Comparison of ENCODE assay signal across 9 cellular contexts in the genomic region with DNA sequence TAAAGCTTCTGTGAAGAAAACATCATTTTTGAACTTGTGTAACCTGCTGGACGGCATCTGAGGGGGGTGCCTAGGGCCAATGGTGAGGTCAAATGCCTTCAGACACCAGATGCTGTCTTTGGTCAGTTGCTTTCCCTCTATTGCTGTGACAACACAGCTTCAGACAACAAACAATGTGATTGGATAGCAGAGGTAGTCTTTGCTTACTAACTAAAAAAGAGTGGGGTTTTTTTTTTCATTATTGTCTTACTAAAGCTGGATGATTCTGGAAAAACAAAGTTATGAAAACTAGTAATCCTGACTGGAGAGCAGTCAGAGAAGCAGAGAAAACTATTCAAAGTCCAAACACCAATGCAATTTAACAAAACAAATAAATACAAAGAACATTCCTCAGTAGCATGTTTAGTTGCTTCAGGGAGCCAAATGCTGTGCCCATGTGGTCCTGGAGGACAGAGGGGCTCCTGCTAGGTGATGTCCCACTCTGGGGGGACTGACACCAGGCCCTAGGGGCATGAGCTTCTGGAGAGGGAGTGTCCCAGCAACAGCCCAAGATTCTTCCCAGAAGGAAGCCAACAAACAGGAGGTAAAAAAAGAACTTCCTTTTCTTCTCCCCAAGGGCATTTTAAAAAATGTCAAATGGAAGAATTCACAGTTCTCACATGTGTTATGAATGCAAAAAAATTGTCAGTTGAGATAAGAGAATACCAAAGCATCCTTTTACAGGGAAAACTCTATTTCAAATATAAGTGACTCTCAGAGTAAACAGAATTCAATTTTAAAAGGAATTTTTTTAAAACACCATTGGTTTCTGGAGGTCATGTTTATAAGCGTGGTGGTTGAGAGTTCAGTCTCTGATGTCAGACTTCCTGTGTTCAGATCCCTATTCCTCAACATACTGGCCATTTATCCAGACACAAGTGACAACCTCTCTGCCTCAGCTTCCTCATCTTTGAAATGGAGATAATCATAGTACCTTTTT.
DNase-seq lines count a peak whose midpoint lies in the region; ATAC-seq, FAIRE-seq and TF ChIP-seq lines count a peak whose summit lies in the region.
"Had no signal": no experiment of that assay in that cellular context is flagged by ENCODE, and none has a peak within 500 bp of the region (broad histone marks: within the 10 kb centered on the region; RNA-seq: fewer than 3 reads in every experiment).

No MANE protein-coding gene starts in this region.

- no peaks in the 10 kb centered on the region for H3K4me1 ChIP-seq in smooth muscle cell (ENCODE audit: low read depth)

- 72% methylated on average over 2 of the region's 2 CpGs for WGBS in smooth muscle cell (ENCODE audit: low lambda C conversion rate)

- no peak overlapping the region for H3K4me3 Mint-ChIP-seq in activated naive CD8-positive, alpha-beta T cell treated with anti-CD3 and anti-CD28 coated beads, Interleukin-2, amount 10 ng/mL, durations not matched to agents 7 days and 5 days

- no peaks in the 10 kb centered on the region for H3K27me3 ChIP-seq in smooth muscle cell (ENCODE audit: low read depth)

- peaks cover 10% of the 10 kb centered on the region for H3K4me1 Mint-ChIP-seq in activated naive CD8-positive, alpha-beta T cell treated with anti-CD3 and anti-CD28 coated beads, Interleukin-2, amount 10 ng/mL, durations not matched to agents 7 days and 5 days

- peak overlapping the region; percentile 81 for H3K27ac ChIP-seq in smooth muscle cell (ENCODE audit: low read depth)

- TF ChIP-seq CTCF in smooth muscle cell (IDR thresholded peaks at IDR 0.05; ENCODE audit: borderline replicate concordance, insufficient read depth, poor library complexity, severe bottlenecking), result no peak

- H3K27me3 Mint-ChIP-seq in activated naive CD8-positive, alpha-beta T cell treated with anti-CD3 and anti-CD28 coated beads, Interleukin-2, amount 10 ng/mL, durations not matched to agents 7 days and 5 days, result no peaks in the 10 kb centered on the region

- POLR2A ChIA-PET in activated naive CD8-positive, alpha-beta T cell treated with anti-CD3 and anti-CD28 coated beads, Interleukin-2, amount 10 ng/mL, durations not matched to agents 7 days and 5 days (lab: Charles Lee), result no interaction called here

- H3K9me3 Mint-ChIP-seq in activated naive CD8-positive, alpha-beta T cell treated with anti-CD3 and anti-CD28 coated beads, Interleukin-2, amount 10 ng/mL, durations not matched to agents 7 days and 5 days, result no peaks in the 10 kb centered on the region

- peaks cover 17% of the 10 kb centered on the region for H3K36me3 Mint-ChIP-seq in activated naive CD8-positive, alpha-beta T cell treated with anti-CD3 and anti-CD28 coated beads, Interleukin-2, amount 10 ng/mL, durations not matched to agents 7 days and 5 days

- H3K79me2 ChIP-seq in smooth muscle cell (ENCODE audit: low read depth), result no peaks in the 10 kb centered on the region

- H2AFZ ChIP-seq in smooth muscle cell (ENCODE audit: low read depth), result peak overlapping the region; percentile 59

- no peak for ATAC-seq in activated naive CD8-positive, alpha-beta T cell treated with anti-CD3 and anti-CD28 coated beads, Interleukin-2, amount 10 ng/mL, durations not matched to agents 7 days and 5 days (ENCODE audit: low read depth)
- ATAC-seq in GM21737 (IDR thresholded peaks at IDR 0.05; ENCODE audit: unreplicated experiment), result no peak
- no peak for ATAC-seq in GM18858 (IDR thresholded peaks at IDR 0.05; ENCODE audit: unreplicated experiment)

- H3K9me3 ChIP-seq in smooth muscle cell (replicated peaks; ENCODE audit: low read depth), result no peaks in the 10 kb centered on the region

- FAIRE-seq in HTR-8/SVneo (lab: Jason Lieb, UNC), result no peak

- no peak overlapping the region for H3K4me3 ChIP-seq in smooth muscle cell

- no peaks in the 10 kb centered on the region for H3F3A ChIP-seq in smooth muscle cell (ENCODE audit: low read depth)

- peak; percentile 73 for DNase-seq in GM04503 (ENCODE audit: low read depth)
- no peak for DNase-seq in activated naive CD8-positive, alpha-beta T cell treated with anti-CD3 and anti-CD28 coated beads, Interleukin-2, amount 10 ng/mL, durations not matched to agents 7 days and 5 days
- DNase-seq in iPS-NIHi11 (ENCODE audit: low spot score), result peak; percentile 33
- DNase-seq in smooth muscle cell (lab: John Stamatoyannopoulos, UW; ENCODE audit: unreplicated experiment), result no peak
- DNase-seq in HTR-8/SVneo (ENCODE audit: insufficient read length, low spot score), result no peak
- DNase-seq in stimulated activated CD4-positive, alpha-beta T cell treated with anti-CD3 and anti-CD28 coated beads, Interleukin-4, amount 100 ng/mL, for 24 hours, result no peak
- DNase-seq: midbrain had no signal

- H3K36me3 ChIP-seq in smooth muscle cell (ENCODE audit: low read depth), result no peaks in the 10 kb centered on the region

- H3K4me2 ChIP-seq in smooth muscle cell, result no peak overlapping the region

- peak overlapping the region; percentile 40 for H3K27ac Mint-ChIP-seq in activated naive CD8-positive, alpha-beta T cell treated with anti-CD3 and anti-CD28 coated beads, Interleukin-2, amount 10 ng/mL, durations not matched to agents 7 days and 5 days

- no peaks in the 10 kb centered on the region for H4K20me1 ChIP-seq in smooth muscle cell (ENCODE audit: low read depth)

- H3K9ac ChIP-seq in smooth muscle cell (ENCODE audit: low read depth), result peak overlapping the region; percentile 64

Comparison
In these comparisons a context has a peak if more than half of its experiments do, and no peak if none do; other contexts are left out.
1. DNase-seq: peak in GM04503 (single experiment) and iPS-NIHi11 (single experiment); none in activated naive CD8-positive, alpha-beta T cell treated with anti-CD3 and anti-CD28 coated beads, Interleukin-2, amount 10 ng/mL, durations not matched to agents 7 days and 5 days (single experiment), smooth muscle cell (single experiment), HTR-8/SVneo (single experiment) and stimulated activated CD4-positive, alpha-beta T cell treated with anti-CD3 and anti-CD28 coated beads, Interleukin-4, amount 100 ng/mL, for 24 hours (single experiment).